11 cellular contexts compared by ENCODE assay signal in genomic region chr15:37765809-37766208, GRCh38.
DNase-seq lines count a peak whose midpoint lies in the region; ATAC-seq and TF ChIP-seq lines count a peak whose summit lies in the region.
"Had no signal": no experiment of that assay in that cellular context is flagged by ENCODE, and none has a peak within 500 bp of the region (broad histone marks: within the 10 kb centered on the region; RNA-seq: fewer than 3 reads in every experiment).

No MANE protein-coding gene starts in this region.

- H3K27me3 Mint-ChIP-seq in HFFc6 (ENCODE audit: insufficient read depth), result no peaks in the 10 kb centered on the region; the same call in 1 of the 2 replicates

- no peaks in the 10 kb centered on the region for H3K9me3 Mint-ChIP-seq in HFFc6

- peaks cover 9% of the 10 kb centered on the region; the same call in 1 of the 2 replicates for H3K36me3 Mint-ChIP-seq in HFFc6 (ENCODE audit: low read depth)

- no peak for TF ChIP-seq CTCF in HFFc6 (IDR thresholded peaks at IDR 0.05)

- H3K27ac Mint-ChIP-seq in HFFc6, result peak overlapping the region; percentile 33; the same call in 1 of the 2 replicates

- ATAC-seq in GM18517 (IDR thresholded peaks at IDR 0.05; ENCODE audit: unreplicated experiment) (no peak), HG03378 (IDR thresholded peaks at IDR 0.05; ENCODE audit: unreplicated experiment) (no peak)

- no peak overlapping the region for H3K4me3 Mint-ChIP-seq in HFFc6

- peak; percentile 22 for DNase-seq in DMS153 (lab: John Stamatoyannopoulos, UW)
- no peak for DNase-seq in HFFc6
- peak; percentile 78 for DNase-seq in UCSD-AML1 (lab: John Stamatoyannopoulos, UW; ENCODE audit: unreplicated experiment)
- peak; percentile 31 to 48 for DNase-seq in lung microvascular endothelial cell (ENCODE audit: low read depth in 2 of 2)
- no peak for DNase-seq in pons (ENCODE audit: low spot score)
- no peak for DNase-seq in superior temporal gyrus (ENCODE audit: extremely low spot score)
- DNase-seq: activated effector memory CD4-positive, alpha-beta T cell treated with Interleukin-2 at 50 U/mL for 16 hours; GOT3; stomach had no signal

- peaks cover 34% of the 10 kb centered on the region for H3K4me1 Mint-ChIP-seq in HFFc6 (ENCODE audit: low read depth)

Comparison
In these comparisons a context has a peak if more than half of its experiments do, and no peak if none do; other contexts are left out.
1. DNase-seq: peak in DMS153 (single experiment), UCSD-AML1 (single experiment) and lung microvascular endothelial cell (2 of 2); none in HFFc6 (single experiment), pons (single experiment) and superior temporal gyrus (single experiment).